9 cellular contexts compared by ENCODE assay signal in the genomic region with DNA sequence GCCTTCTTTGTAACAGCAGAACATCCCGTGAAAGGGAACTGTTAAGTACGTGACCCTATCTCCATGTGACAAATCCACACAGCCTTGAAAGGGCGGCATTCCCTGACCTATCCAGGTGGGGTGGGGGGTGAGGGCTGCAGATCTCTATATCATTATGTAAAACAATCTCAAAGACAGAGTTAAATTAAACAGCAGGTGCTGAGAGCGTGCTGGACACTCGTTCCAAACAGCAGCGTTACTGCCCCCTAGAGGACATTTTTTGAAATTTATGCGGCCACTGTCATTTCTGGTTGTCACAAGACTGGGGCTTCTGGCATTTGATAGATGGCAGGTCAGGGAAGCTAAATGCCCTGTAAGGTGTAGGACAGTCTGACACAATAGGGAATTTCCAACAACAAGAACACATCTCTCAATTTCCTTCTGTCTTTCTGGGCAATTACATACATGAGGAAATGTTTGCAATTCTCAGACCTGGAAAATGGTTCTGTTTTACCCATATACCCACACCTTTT. TPM values are rescaled to one million over a fixed set of nuclear protein-coding genes. Genes with fewer than 3 reads are reported as not detected.
A peak's percentile ranks its signal among the peaks of the same experiment; 100 is the strongest.
DNase-seq lines count a peak whose midpoint lies in the region; ATAC-seq and TF ChIP-seq lines count a peak whose summit lies in the region.
"Had no signal": no experiment of that assay in that cellular context is flagged by ENCODE, and none has a peak within 500 bp of the region (broad histone marks: within the 10 kb centered on the region; RNA-seq: fewer than 3 reads in every experiment).

No MANE protein-coding gene starts in this region.

- in situ Hi-C loops in Panc1 (cut with HindIII; ENCODE audit: low pct_unique_long_range_greater_than_20kb, low sequenced_read_pairs), result no loop called here

- peak overlapping the region in 2 of 3 experiments; percentile 51 to 59 for H3K27ac Mint-ChIP-seq in nephron

- H3K27me3 Mint-ChIP-seq in nephron (ENCODE audit: low read depth), result peaks cover 14% of the 10 kb centered on the region

- H3K4me1 ChIP-seq in Panc1 (ENCODE audit: control insufficient read depth, insufficient read depth, low read length) (no peaks in the 10 kb centered on the region; the same call in 1 of the 2 replicates), upper lobe of right lung (peaks cover 10% of the 10 kb centered on the region)

- peak overlapping the region in 1 of 3 experiments; percentile 66 for H3K4me3 Mint-ChIP-seq in nephron

- H3K9me3 ChIP-seq in Panc1 (ENCODE audit: control insufficient read depth, insufficient read depth, low read depth, low read length) (no peaks in the 10 kb centered on the region), upper lobe of right lung (no peaks in the 10 kb centered on the region)

- H3K27me3 ChIP-seq in Panc1 (ENCODE audit: control insufficient read depth, insufficient read depth, low read length) (no peaks in the 10 kb centered on the region), upper lobe of right lung (no peaks in the 10 kb centered on the region)

- H3K27ac ChIP-seq in Panc1 (ENCODE audit: low read length) (no peak overlapping the region), upper lobe of right lung (no peak overlapping the region)

- CTCF ChIA-PET in Panc1 (lab: Charles Lee), result interaction anchor here (0.7 to 0.8 kb wide), 2 partner anchors 75 to 79 kb away, joined by 6 to 8 read pairs; no protein-coding TSS in a partner anchor

- TF ChIP-seq CTCF in Panc1 (IDR thresholded peaks at IDR 0.05) (peak; percentile 85), nephron (IDR thresholded peaks at IDR 0.05; ENCODE audit: unreplicated experiment in 3 of 3) (peak; percentile 76 to 86 (median 83)), upper lobe of right lung (IDR thresholded peaks at IDR 0.05) (peak; percentile 80)

- H3K36me3 ChIP-seq in Panc1 (ENCODE audit: control insufficient read depth, insufficient read depth, low read length), result no peaks in the 10 kb centered on the region
- no peaks in the 10 kb centered on the region for H3K36me3 ChIP-seq in upper lobe of right lung

- ATAC-seq in Panc1 (peak; percentile 71), upper lobe of right lung (peak; percentile 54), GM21825 (IDR thresholded peaks at IDR 0.05; ENCODE audit: unreplicated experiment) (no peak)

- H3K36me3 Mint-ChIP-seq in nephron (ENCODE audit: low read depth), result no peaks in the 10 kb centered on the region

- DNase-seq in DMS 273 treated with DMSO at 0.1 percent for 48 hours (lab: John Stamatoyannopoulos, UW), result peak; percentile 50
- peak; percentile 72 for DNase-seq in LHCN-M2 (ENCODE audit: low read depth)
- no peak for DNase-seq in Panc1 (ENCODE audit: low read depth, low spot score)
- peak; percentile 77 to 82 for DNase-seq in activated T-cell treated with anti-CD3 and anti-CD28 coated beads, Interleukin-2, amount 50 U/mL, for 48 hours
- peak; percentile 55 for DNase-seq in fibroblast of gingiva (ENCODE audit: low read depth)
- DNase-seq in upper lobe of right lung, result no peak

- peaks cover 16% of the 10 kb centered on the region for H3K4me1 Mint-ChIP-seq in nephron

- POLR2A ChIA-PET in Panc1 (lab: Charles Lee), result no interaction called here

- no TSS peak for BruUV-seq in Panc1 (replicated peaks; lab: Mats Ljungman, UMichigan)

- no peak overlapping the region for H3K4me3 ChIP-seq in Panc1 (ENCODE audit: low read depth in 2 of 2, low read length in 2 of 2)
- H3K4me3 ChIP-seq in upper lobe of right lung, result no peak overlapping the region

- intact Hi-C loops in Panc1 (cut with micrococcal nuclease; ENCODE audit: unreplicated experiment) (no loop called here), upper lobe of right lung (cut with DNase I) (no loop called here)

- no peaks in the 10 kb centered on the region for H3K9me3 Mint-ChIP-seq in nephron

RNA-seq across cellular contexts. Expression of a gene that starts 6.7 kb away (rescaled TPM):
- total RNA-seq in LHCN-M2 (2014; rRNA removed) (113 and 136 TPM in 2 replicates), Panc1 (2021; ENCODE audit: unreplicated experiment) (138 TPM), upper lobe of right lung (76.8 TPM)
- polyA plus RNA-seq in LHCN-M2 (2012), result 125 TPM
- 178 TPM for polyA plus RNA-seq in Panc1 (2012; ENCODE audit: insufficient read length)

RNA-seq across cellular contexts. Expression of a gene that starts 13.8 kb away (rescaled TPM):
- total RNA-seq in LHCN-M2 (2014; rRNA removed) (217 and 235 TPM in 2 replicates), Panc1 (2021; ENCODE audit: unreplicated experiment) (304 TPM), upper lobe of right lung (722 TPM)
- 300 TPM for polyA plus RNA-seq in LHCN-M2 (2012)
- polyA plus RNA-seq in Panc1 (2012; ENCODE audit: insufficient read length), result 858 TPM

RNA-seq across cellular contexts. Expression of a gene that starts 22.9 kb away (rescaled TPM):
- total RNA-seq in LHCN-M2 (2014; rRNA removed), result 0.32 TPM in 1 of 2 replicates, not detected in the other
- 0.41 TPM for polyA plus RNA-seq in LHCN-M2 (2012)
- 3.6 TPM for total RNA-seq in Panc1 (2021; ENCODE audit: unreplicated experiment)
- 4.4 TPM for polyA plus RNA-seq in Panc1 (2012; ENCODE audit: insufficient read length)
- total RNA-seq in upper lobe of right lung, result 0.32 TPM

RNA-seq across cellular contexts. Expression of a gene that starts 32.3 kb away (rescaled TPM):
- total RNA-seq in LHCN-M2 (2014; rRNA removed) (9.6 and 9.7 TPM in 2 replicates), Panc1 (2021; ENCODE audit: unreplicated experiment) (7.6 TPM), upper lobe of right lung (1.8 TPM)
- polyA plus RNA-seq in LHCN-M2 (2012), result 4.8 TPM
- 11.9 TPM for polyA plus RNA-seq in Panc1 (2012; ENCODE audit: insufficient read length)
- total RNA-seq: T-helper 1 cell treated with Interleukin-12 subunit alpha and Interleukin-12 subunit beta and Interleukin-4 antibody, amounts not matched to agents 30 ng/mL and 1 ng/mL, for 36 hours had no signal

RNA-seq across cellular contexts. Expression of a gene that starts 58.1 kb away (rescaled TPM):
- total RNA-seq in LHCN-M2 (2014; rRNA removed), result 0.40 TPM in 1 of 2 replicates, not detected in the other
- 0.12 TPM for polyA plus RNA-seq in LHCN-M2 (2012)
- 2.4 TPM for total RNA-seq in Panc1 (2021; ENCODE audit: unreplicated experiment)
- polyA plus RNA-seq in Panc1 (2012; ENCODE audit: insufficient read length), result 2.1 TPM
- total RNA-seq in upper lobe of right lung, result 4.6 TPM

Comparison
In these comparisons a context has a peak if more than half of its experiments do, and no peak if none do; other contexts are left out.
1. DNase-seq: peak in DMS 273 treated with DMSO at 0.1 percent for 48 hours (single experiment), LHCN-M2 (single experiment), activated T-cell treated with anti-CD3 and anti-CD28 coated beads, Interleukin-2, amount 50 U/mL, for 48 hours (2 of 2) and fibroblast of gingiva (single experiment); none in Panc1 (single experiment) and upper lobe of right lung (single experiment).
2. Peak in every context shown above with its lines, with median percentiles within 50 percentile points of each other: CTCF ChIP-seq.